Comparison of ENCODE assay signal across 1 cellular context in genomic region chr2:195632852-195633572, GRCh38.
TF ChIP-seq lines count a peak whose summit lies in the region.

No MANE protein-coding gene starts in this region.

TF ChIP-seq in IMR-90, 13 proteins besides CTCF, POLR2A, EP300 and RAD21:
- TF ChIP-seq RFX5 (IDR thresholded peaks at IDR 0.05; ENCODE audit: low read depth, low read length) (no peak), BHLHE40 (IDR thresholded peaks at IDR 0.05; ENCODE audit: low read depth, low read length) (no peak), CEBPB (IDR thresholded peaks at IDR 0.05; ENCODE audit: low read depth, low read length) (no peak), NFE2L2 (IDR thresholded peaks at IDR 0.05; ENCODE audit: low read depth, low read length) (no peak), RCOR1 (IDR thresholded peaks at IDR 0.05; ENCODE audit: insufficient replicate concordance, low read length) (no peak), MAZ (IDR thresholded peaks at IDR 0.05; ENCODE audit: borderline replicate concordance, low read depth, low read length) (no peak), MXI1 (IDR thresholded peaks at IDR 0.05; ENCODE audit: borderline replicate concordance, low read depth, low read length) (no peak), FOS (IDR thresholded peaks at IDR 0.05; ENCODE audit: low read depth, low read length) (no peak), SMC3 (IDR thresholded peaks at IDR 0.05; ENCODE audit: low read depth, low read length) (no peak), MAFK (IDR thresholded peaks at IDR 0.05; ENCODE audit: low read depth, low read length) (no peak), CHD1 (IDR thresholded peaks at IDR 0.05; ENCODE audit: low read depth, low read length) (no peak)
- TF ChIP-seq, protein P1, sequence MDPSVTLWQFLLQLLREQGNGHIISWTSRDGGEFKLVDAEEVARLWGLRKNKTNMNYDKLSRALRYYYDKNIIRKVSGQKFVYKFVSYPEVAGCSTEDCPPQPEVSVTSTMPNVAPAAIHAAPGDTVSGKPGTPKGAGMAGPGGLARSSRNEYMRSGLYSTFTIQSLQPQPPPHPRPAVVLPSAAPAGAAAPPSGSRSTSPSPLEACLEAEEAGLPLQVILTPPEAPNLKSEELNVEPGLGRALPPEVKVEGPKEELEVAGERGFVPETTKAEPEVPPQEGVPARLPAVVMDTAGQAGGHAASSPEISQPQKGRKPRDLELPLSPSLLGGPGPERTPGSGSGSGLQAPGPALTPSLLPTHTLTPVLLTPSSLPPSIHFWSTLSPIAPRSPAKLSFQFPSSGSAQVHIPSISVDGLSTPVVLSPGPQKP (IDR thresholded peaks at IDR 0.05; ENCODE audit: borderline replicate concordance, low read depth, low read length): no peak
- TF ChIP-seq, protein P2, sequence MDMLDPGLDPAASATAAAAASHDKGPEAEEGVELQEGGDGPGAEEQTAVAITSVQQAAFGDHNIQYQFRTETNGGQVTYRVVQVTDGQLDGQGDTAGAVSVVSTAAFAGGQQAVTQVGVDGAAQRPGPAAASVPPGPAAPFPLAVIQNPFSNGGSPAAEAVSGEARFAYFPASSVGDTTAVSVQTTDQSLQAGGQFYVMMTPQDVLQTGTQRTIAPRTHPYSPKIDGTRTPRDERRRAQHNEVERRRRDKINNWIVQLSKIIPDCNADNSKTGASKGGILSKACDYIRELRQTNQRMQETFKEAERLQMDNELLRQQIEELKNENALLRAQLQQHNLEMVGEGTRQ (IDR thresholded peaks at IDR 0.05; ENCODE audit: low read depth, low read length): no peak
